23 cellular contexts compared by ENCODE assay signal in the genomic region with DNA sequence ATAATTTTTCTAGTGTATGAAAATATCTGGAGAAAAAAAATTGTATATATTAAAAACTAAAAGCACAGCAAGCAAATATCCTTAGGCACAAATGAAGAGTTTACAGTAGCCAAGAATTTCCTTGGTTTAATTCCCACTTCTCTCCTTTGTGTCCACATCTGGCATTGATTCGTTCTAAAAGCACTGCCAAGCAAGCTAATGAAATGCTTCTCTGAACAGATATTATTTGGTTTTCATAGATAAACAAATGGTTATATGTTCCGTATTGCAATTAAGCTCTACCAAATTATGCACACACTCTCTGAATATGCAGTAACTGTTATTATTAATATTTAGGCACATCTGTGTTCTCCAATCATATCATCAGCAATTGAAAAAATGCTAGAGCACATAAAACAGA.
"Had no signal": no experiment of that assay in that cellular context is flagged by ENCODE, and none has a peak within 500 bp of the region (broad histone marks: within the 10 kb centered on the region; RNA-seq: fewer than 3 reads in every experiment).

No MANE protein-coding gene starts in this region.

- H3K4me1 ChIP-seq: ascending aorta had no signal

- H3K36me3 ChIP-seq: ascending aorta had no signal

- H3K27me3 ChIP-seq: ascending aorta had no signal

- H3K9me3 ChIP-seq: ascending aorta had no signal

- H3K4me3 ChIP-seq: ascending aorta had no signal

- H3K27ac ChIP-seq: ascending aorta had no signal

- DNase-seq: activated CD4-positive, alpha-beta T cell treated with anti-CD3 and anti-CD28 coated beads for 48 hours; activated CD4-positive, alpha-beta T cell treated with anti-CD3 and anti-CD28 coated beads, Interleukin-2, amount 50 U/mL, for 4 hours; activated CD4-positive, CD25-positive, alpha-beta regulatory T cell treated with anti-CD3 and anti-CD28 coated beads, Interleukin-2, amount 50 U/mL, for 72 hours; activated CD8-positive, alpha-beta memory T cell treated with anti-CD3 and anti-CD28 coated beads, Interleukin-2, amount 50 U/mL, for 48 hours; activated CD8-positive, alpha-beta T cell treated with anti-CD3 and anti-CD28 coated beads, Interleukin-2, amount 10 ng/mL, durations not matched to agents 7 days and 5 days; activated effector memory CD4-positive, alpha-beta T cell treated with Interleukin-2 at 50 U/mL for 16 hours; activated naive CD4-positive, alpha-beta T cell; activated T-cell treated with anti-CD3 and anti-CD28 coated beads, Interleukin-2, amount 50 U/mL, for 1 hour; amniotic stem cell; NCI-H1105 treated with DMSO at 0.1 percent for 48 hours; NCI-H1436 treated with DMSO at 0.1 percent for 48 hours; NCI-H187; NCI-H2081; NCI-H2227 treated with DMSO at 0.1 percent for 48 hours; NCI-H526; OCI-M1; RPMI8226; T-helper 17 cell; T-helper 9 cell had no signal

- ATAC-seq: activated CD8-positive, alpha-beta T cell treated with anti-CD3 and anti-CD28 coated beads, Interleukin-2, amount 10 ng/mL, durations not matched to agents 7 days and 5 days; Panc1; Right ventricle myocardium inferior; T-helper 17 cell; WTC11 had no signal
